19 cellular contexts compared by ENCODE assay signal in genomic region chr12:113093409-113094101, GRCh38.
DNase-seq lines count a peak whose midpoint lies in the region; ATAC-seq and TF ChIP-seq lines count a peak whose summit lies in the region.
"Had no signal": no experiment of that assay in that cellular context is flagged by ENCODE, and none has a peak within 500 bp of the region (broad histone marks: within the 10 kb centered on the region; RNA-seq: fewer than 3 reads in every experiment).

No MANE protein-coding gene starts in this region.

- peak overlapping the region; percentile 43; the same call in 1 of the 2 replicates for H3K27ac ChIP-seq in SU-DHL-6 (ENCODE audit: low read depth, low read length)
- H3K27ac ChIP-seq: brain microvascular endothelial cell, colonic mucosa, PC-9, SJSA1 had no signal

- no peaks in the 10 kb centered on the region for H3K27me3 ChIP-seq in SU-DHL-6 (ENCODE audit: low read length)
- H3K27me3 ChIP-seq: colonic mucosa, SJSA1 had no signal

- no peaks in the 10 kb centered on the region for H3K9me2 ChIP-seq in SU-DHL-6 (replicated peaks; ENCODE audit: insufficient read depth, low read length)

- DNase-seq in stimulated activated naive B cell treated with anti-CD40 and anti-IgM and Interleukin-4, amounts not matched to agents 10 μg/mL and 1 μg/mL and 100 μg/mL, for 72 hours = no peak
- no peak for DNase-seq in COR-L47 (lab: John Stamatoyannopoulos, UW)
- DNase-seq in activated T-cell treated with anti-CD3 and anti-CD28 coated beads for 4 hours = no peak
- DNase-seq: activated CD4-positive, alpha-beta T cell treated with anti-CD3 and anti-CD28 coated beads, Interleukin-2, amount 10 ng/mL, durations not matched to agents 7 days and 5 days; brain microvascular endothelial cell; KG1; mesenchymal stem cell; naive thymus-derived CD4-positive, alpha-beta T cell; NCI-H1694 treated with DMSO at 0.1 percent for 48 hours; NCI-H748 treated with DMSO at 0.1 percent for 48 hours; stimulated activated CD4-positive, alpha-beta T cell treated with anti-CD3 and anti-CD28 coated beads, Interleukin-1b, Interleukin-23, amount 100 ng/mL, for 48 hours; T-helper 2 cell had no signal

- H3K4me1 Mint-ChIP-seq in stimulated activated naive B cell treated with anti-CD40 and anti-IgM and Interleukin-4, amounts not matched to agents 10 μg/mL and 1 μg/mL and 100 μg/mL, for 72 hours = peaks cover 51 to 71% of the 10 kb centered on the region in 2 donors

- peak overlapping the region; percentile 70 for H3K27ac Mint-ChIP-seq in stimulated activated naive B cell treated with anti-CD40 and anti-IgM and Interleukin-4, amounts not matched to agents 10 μg/mL and 1 μg/mL and 100 μg/mL, for 72 hours
- H3K27ac Mint-ChIP-seq: activated CD4-positive, alpha-beta T cell treated with anti-CD3 and anti-CD28 coated beads, Interleukin-2, amount 10 ng/mL, durations not matched to agents 7 days and 5 days had no signal

- peaks cover 93% of the 10 kb centered on the region for H3F3A ChIP-seq in SU-DHL-6 (ENCODE audit: insufficient read depth)

- no peaks in the 10 kb centered on the region for H3K27me3 Mint-ChIP-seq in stimulated activated naive B cell treated with anti-CD40 and anti-IgM and Interleukin-4, amounts not matched to agents 10 μg/mL and 1 μg/mL and 100 μg/mL, for 72 hours
- H3K27me3 Mint-ChIP-seq: activated CD4-positive, alpha-beta T cell treated with anti-CD3 and anti-CD28 coated beads, Interleukin-2, amount 10 ng/mL, durations not matched to agents 7 days and 5 days; naive thymus-derived CD4-positive, alpha-beta T cell had no signal

- ATAC-seq in HG03432 (IDR thresholded peaks at IDR 0.05; ENCODE audit: unreplicated experiment) (peak; percentile 15), GM18858 (IDR thresholded peaks at IDR 0.05; ENCODE audit: unreplicated experiment) (no peak)
- no peak for ATAC-seq in stimulated activated naive B cell treated with anti-CD40 and anti-IgM and Interleukin-4, amounts not matched to agents 10 μg/mL and 1 μg/mL and 100 μg/mL, for 72 hours (replicated peaks)
- ATAC-seq: naive thymus-derived CD4-positive, alpha-beta T cell had no signal

- no peak overlapping the region for H3K4me3 Mint-ChIP-seq in stimulated activated naive B cell treated with anti-CD40 and anti-IgM and Interleukin-4, amounts not matched to agents 10 μg/mL and 1 μg/mL and 100 μg/mL, for 72 hours
- H3K4me3 Mint-ChIP-seq: activated CD4-positive, alpha-beta T cell treated with anti-CD3 and anti-CD28 coated beads, Interleukin-2, amount 10 ng/mL, durations not matched to agents 7 days and 5 days had no signal

- H4K20me1 ChIP-seq in SU-DHL-6 (ENCODE audit: low read depth, low read length) = no peaks in the 10 kb centered on the region

- H3K4me3 ChIP-seq in SU-DHL-6 (ENCODE audit: insufficient read depth, low read length, poor library complexity, severe bottlenecking) (no peak overlapping the region), iPS-18c (ENCODE audit: insufficient read depth, low read depth, low read length) (peak overlapping the region; percentile 56; the same call in 1 of the 2 replicates)
- H3K4me3 ChIP-seq: colonic mucosa, PC-9, SJSA1 had no signal

- H3K9ac ChIP-seq in SU-DHL-6 (ENCODE audit: low read length) = no peak overlapping the region

- peaks cover 25% of the 10 kb centered on the region for H3K79me2 ChIP-seq in SU-DHL-6 (ENCODE audit: insufficient read depth, low read length)

- H3K36me3 ChIP-seq in SU-DHL-6 (ENCODE audit: low read length) = peaks cover 12% of the 10 kb centered on the region; the same call in 1 of the 2 replicates
- H3K36me3 ChIP-seq: brain microvascular endothelial cell, colonic mucosa, SJSA1 had no signal

- H2AFZ ChIP-seq in SU-DHL-6 (ENCODE audit: low read depth, low read length, severe bottlenecking) = no peak overlapping the region
- H2AFZ ChIP-seq: PC-9 had no signal

- H3K9me3 ChIP-seq in SU-DHL-6 (ENCODE audit: insufficient read depth, low read length) = no peaks in the 10 kb centered on the region
- H3K9me3 ChIP-seq in iPS-18c (ENCODE audit: control insufficient read depth, insufficient read depth, low read length) = no peaks in the 10 kb centered on the region
- H3K9me3 ChIP-seq: colonic mucosa, SJSA1 had no signal

- peaks cover 65 to 79% of the 10 kb centered on the region in 2 donors for H3K36me3 Mint-ChIP-seq in stimulated activated naive B cell treated with anti-CD40 and anti-IgM and Interleukin-4, amounts not matched to agents 10 μg/mL and 1 μg/mL and 100 μg/mL, for 72 hours

- no peak for TF ChIP-seq CTCF in SU-DHL-6 (IDR thresholded peaks at IDR 0.05; ENCODE audit: insufficient read depth, low read length, poor library complexity, severe bottlenecking)

- H3K9me3 Mint-ChIP-seq in stimulated activated naive B cell treated with anti-CD40 and anti-IgM and Interleukin-4, amounts not matched to agents 10 μg/mL and 1 μg/mL and 100 μg/mL, for 72 hours = no peaks in the 10 kb centered on the region
- H3K9me3 Mint-ChIP-seq: activated CD4-positive, alpha-beta T cell treated with anti-CD3 and anti-CD28 coated beads, Interleukin-2, amount 10 ng/mL, durations not matched to agents 7 days and 5 days had no signal

- H3K4me2 ChIP-seq in SU-DHL-6 (ENCODE audit: low read depth, low read length, poor library complexity, severe bottlenecking) = no peak overlapping the region
- H3K4me2 ChIP-seq: PC-9 had no signal
